In the genomic region with DNA sequence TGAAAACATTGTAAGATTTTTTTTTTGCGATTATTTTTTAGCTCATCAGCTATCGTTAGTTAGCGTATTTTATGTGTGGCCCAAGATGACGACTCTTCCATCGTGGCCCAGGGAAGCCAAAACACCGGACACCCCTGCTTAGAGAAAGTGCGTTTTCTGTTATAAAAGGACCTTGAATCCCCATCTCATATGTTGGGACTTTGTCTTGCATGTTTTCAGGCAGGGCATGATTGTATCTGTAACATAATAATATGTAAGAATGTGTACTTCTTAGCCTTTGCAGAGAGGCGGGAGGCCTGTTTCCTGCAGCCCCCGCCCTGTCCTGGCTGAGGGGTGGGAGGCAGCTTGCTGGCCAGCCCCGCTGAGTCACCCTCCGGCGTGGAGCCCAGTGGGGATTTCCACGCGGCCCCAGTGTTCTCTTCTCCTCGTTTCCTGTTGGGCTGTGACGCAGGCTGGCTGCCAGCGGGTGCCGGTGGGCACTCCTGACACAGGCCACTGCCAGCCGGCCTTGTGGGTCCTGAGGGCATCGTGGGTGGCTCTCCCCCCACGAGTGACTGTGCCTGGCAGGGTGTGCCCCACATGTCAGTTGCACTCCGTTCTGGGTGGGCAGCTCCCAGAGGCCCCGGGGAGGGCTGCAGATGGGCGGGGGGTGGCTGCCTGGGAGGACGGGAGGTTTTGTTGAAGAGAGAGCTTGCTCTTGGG, we compare ENCODE assay signal across 1 cellular context.
TF ChIP-seq lines count a peak whose summit lies in the region.

No MANE protein-coding gene starts in this region.

TF ChIP-seq in K562, 482 proteins besides CTCF, POLR2A, EP300 and RAD21 (continued from another document):
- TF ChIP-seq, protein P1, sequence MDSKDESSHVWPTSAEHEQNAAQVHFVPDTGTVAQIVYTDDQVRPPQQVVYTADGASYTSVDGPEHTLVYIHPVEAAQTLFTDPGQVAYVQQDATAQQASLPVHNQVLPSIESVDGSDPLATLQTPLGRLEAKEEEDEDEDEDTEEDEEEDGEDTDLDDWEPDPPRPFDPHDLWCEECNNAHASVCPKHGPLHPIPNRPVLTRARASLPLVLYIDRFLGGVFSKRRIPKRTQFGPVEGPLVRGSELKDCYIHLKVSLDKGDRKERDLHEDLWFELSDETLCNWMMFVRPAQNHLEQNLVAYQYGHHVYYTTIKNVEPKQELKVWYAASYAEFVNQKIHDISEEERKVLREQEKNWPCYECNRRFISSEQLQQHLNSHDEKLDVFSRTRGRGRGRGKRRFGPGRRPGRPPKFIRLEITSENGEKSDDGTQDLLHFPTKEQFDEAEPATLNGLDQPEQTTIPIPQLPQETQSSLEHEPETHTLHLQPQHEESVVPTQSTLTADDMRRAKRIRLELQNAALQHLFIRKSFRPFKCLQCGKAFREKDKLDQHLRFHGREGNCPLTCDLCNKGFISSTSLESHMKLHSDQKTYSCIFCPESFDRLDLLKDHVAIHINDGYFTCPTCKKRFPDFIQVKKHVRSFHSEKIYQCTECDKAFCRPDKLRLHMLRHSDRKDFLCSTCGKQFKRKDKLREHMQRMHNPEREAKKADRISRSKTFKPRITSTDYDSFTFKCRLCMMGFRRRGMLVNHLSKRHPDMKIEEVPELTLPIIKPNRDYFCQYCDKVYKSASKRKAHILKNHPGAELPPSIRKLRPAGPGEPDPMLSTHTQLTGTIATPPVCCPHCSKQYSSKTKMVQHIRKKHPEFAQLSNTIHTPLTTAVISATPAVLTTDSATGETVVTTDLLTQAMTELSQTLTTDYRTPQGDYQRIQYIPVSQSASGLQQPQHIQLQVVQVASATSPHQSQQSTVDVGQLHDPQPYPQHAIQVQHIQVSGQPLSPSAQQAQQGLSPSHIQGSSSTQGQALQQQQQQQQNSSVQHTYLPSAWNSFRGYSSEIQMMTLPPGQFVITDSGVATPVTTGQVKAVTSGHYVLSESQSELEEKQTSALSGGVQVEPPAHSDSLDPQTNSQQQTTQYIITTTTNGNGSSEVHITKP (IDR thresholded peaks at IDR 0.05; ENCODE audit: partially characterized antibody): no peak
- TF ChIP-seq NFE2 (IDR thresholded peaks at IDR 0.05; ENCODE audit: low read depth) (peak; percentile 68), FOSL1 (tag; conservative IDR thresholded peaks at IDR 0.05) (peak; percentile 22; the same call in 1 of the 2 replicates), ZNF518B (CRISPR knock-in tag; IDR thresholded peaks at IDR 0.05) (no peak), MTA3 (IDR thresholded peaks at IDR 0.05; ENCODE audit: borderline replicate concordance) (0 out of 2 replicates have a peak, but pooled peaks have one; percentile 29), ZNF778 (CRISPR knock-in tag; IDR thresholded peaks at IDR 0.05) (no peak), PTBP1 (IDR thresholded peaks at IDR 0.05; ENCODE audit: low read depth, low read length) (no peak), ZNF316 (IDR thresholded peaks at IDR 0.05) (no peak), CHD1 (IDR thresholded peaks at IDR 0.05; ENCODE audit: low read length) (no peak), AFF4 (CRISPR knock-in tag; IDR thresholded peaks at IDR 0.05) (no peak), EGR1 (conservative IDR thresholded peaks at IDR 0.05) (peak; percentile 25; the same call in 1 of the 2 replicates), HMBOX1 (IDR thresholded peaks at IDR 0.05) (no peak), GATAD2B (IDR thresholded peaks at IDR 0.05; ENCODE audit: borderline replicate concordance) (0 out of 2 replicates have a peak, but pooled peaks have one; percentile 56), NBN (IDR thresholded peaks at IDR 0.05; ENCODE audit: low read depth) (no peak), HNRNPL (IDR thresholded peaks at IDR 0.05; ENCODE audit: low read depth, low read length) (0 out of 2 replicates have a peak, but pooled peaks have one; percentile 61)
